9 cellular contexts compared by ENCODE assay signal in genomic region chr13:33184530-33184929, GRCh38.
"Had no signal": no experiment of that assay in that cellular context is flagged by ENCODE, and none has a peak within 500 bp of the region (broad histone marks: within the 10 kb centered on the region; RNA-seq: fewer than 3 reads in every experiment).

No MANE protein-coding gene starts in this region.

- DNase-seq: activated CD4-positive, alpha-beta T cell treated with anti-CD3 and anti-CD28 coated beads, Interleukin-2, amount 50 U/mL, for 4 hours; activated effector memory CD4-positive, alpha-beta T cell treated with Interleukin-2 at 50 U/mL for 16 hours; activated T-cell treated with anti-CD3 and anti-CD28 coated beads, Interleukin-2, amount 50 U/mL, for 1 hour; hypothalamus; pancreas; small intestine; thyroid gland had no signal

- H3K4me1 ChIP-seq: breast epithelium had no signal

- H3K27ac ChIP-seq: thyroid gland, vagina had no signal

- H3K4me3 ChIP-seq: breast epithelium, pancreas, thyroid gland, vagina had no signal

- H3K27me3 ChIP-seq: breast epithelium, pancreas, thyroid gland, vagina had no signal

- H3K36me3 ChIP-seq: breast epithelium, pancreas, thyroid gland, vagina had no signal

- H3K9me3 ChIP-seq: breast epithelium, pancreas, thyroid gland, vagina had no signal
